ENCODE assay signal across 11 cellular contexts in the genomic region with DNA sequence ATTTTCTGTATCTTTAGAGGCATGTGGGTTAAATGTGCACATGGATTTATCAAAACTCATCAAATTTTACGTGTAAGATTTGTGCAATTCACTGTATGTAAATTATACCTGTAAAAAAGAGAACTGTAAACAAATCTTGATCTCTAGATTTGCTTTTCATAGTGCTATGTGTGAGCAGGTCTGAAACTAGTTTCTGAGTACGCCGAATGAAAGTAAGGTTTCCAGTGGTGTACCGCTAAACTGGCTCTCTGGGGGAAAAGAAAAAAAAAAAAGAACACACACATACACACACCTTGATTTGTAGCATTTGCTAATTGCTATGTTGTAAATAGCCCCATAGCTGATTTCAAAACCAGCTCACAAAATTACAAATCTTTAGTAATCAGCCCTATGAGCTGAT. TPM values are rescaled to one million over a fixed set of nuclear protein-coding genes. Genes with fewer than 3 reads are reported as not detected.
DNase-seq lines count a peak whose midpoint lies in the region; ATAC-seq lines count a peak whose summit lies in the region.
"Had no signal": no experiment of that assay in that cellular context is flagged by ENCODE, and none has a peak within 500 bp of the region (broad histone marks: within the 10 kb centered on the region; RNA-seq: fewer than 3 reads in every experiment).

No MANE protein-coding gene starts in this region.

- DNase-seq in NCI-H2171 (lab: John Stamatoyannopoulos, UW) = no peak
- no peak for DNase-seq in activated naive CD4-positive, alpha-beta T cell treated with anti-CD3 and anti-CD28 coated beads for 36 hours
- DNase-seq in stimulated activated CD4-positive, alpha-beta T cell treated with anti-CD3 and anti-CD28 coated beads, Interleukin-4, amount 100 ng/mL, for 24 hours = no peak
- DNase-seq: esophagus squamous epithelium, NCI-H69, uterus had no signal

- no peaks in the 10 kb centered on the region for H3K9me3 Mint-ChIP-seq in stimulated activated memory B cell treated with anti-CD40 and anti-IgM and Interleukin-4, amounts not matched to agents 10 μg/mL and 1 μg/mL and 100 μg/mL, for 72 hours
- no peaks in the 10 kb centered on the region for H3K9me3 Mint-ChIP-seq in activated naive CD4-positive, alpha-beta T cell treated with anti-CD3 and anti-CD28 coated beads for 36 hours
- H3K9me3 Mint-ChIP-seq: activated T-helper 2 cell treated with anti-CD3 and anti-CD28 coated beads, Interferon-gamma antibody, Interleukin-2, Interleukin-4, amounts not matched to agents 10 μg/mL and 5 μg/mL and 100 μg/mL, durations not matched to agents 14 hours and 24 hours and 36 hours had no signal

- intact Hi-C loops in activated naive CD4-positive, alpha-beta T cell treated with anti-CD3 and anti-CD28 coated beads for 36 hours (cut with micrococcal nuclease) = no loop called here

- ATAC-seq in GM19035 (IDR thresholded peaks at IDR 0.05; ENCODE audit: unreplicated experiment) (peak; percentile 86), GM21825 (IDR thresholded peaks at IDR 0.05; ENCODE audit: unreplicated experiment) (peak; percentile 74), HG03159 (IDR thresholded peaks at IDR 0.05; ENCODE audit: unreplicated experiment) (peak; percentile 92)
- ATAC-seq in stimulated activated memory B cell treated with anti-CD40 and anti-IgM and Interleukin-4, amounts not matched to agents 10 μg/mL and 1 μg/mL and 100 μg/mL, for 72 hours = peak; percentile 93

- H3K4me3 Mint-ChIP-seq in stimulated activated memory B cell treated with anti-CD40 and anti-IgM and Interleukin-4, amounts not matched to agents 10 μg/mL and 1 μg/mL and 100 μg/mL, for 72 hours = peak overlapping the region; percentile 40
- H3K4me3 Mint-ChIP-seq in activated naive CD4-positive, alpha-beta T cell treated with anti-CD3 and anti-CD28 coated beads for 36 hours = no peak overlapping the region

- CTCF ChIA-PET in activated naive CD4-positive, alpha-beta T cell treated with anti-CD3 and anti-CD28 coated beads for 36 hours (lab: Charles Lee) = interaction anchor here (1.4 kb wide), 1 partner anchor 585 kb away, joined by 3 read pairs; no protein-coding TSS in a partner anchor

- H3K4me1 Mint-ChIP-seq in stimulated activated memory B cell treated with anti-CD40 and anti-IgM and Interleukin-4, amounts not matched to agents 10 μg/mL and 1 μg/mL and 100 μg/mL, for 72 hours = peaks cover 36% of the 10 kb centered on the region
- no peaks in the 10 kb centered on the region for H3K4me1 Mint-ChIP-seq in activated naive CD4-positive, alpha-beta T cell treated with anti-CD3 and anti-CD28 coated beads for 36 hours (ENCODE audit: low read depth)

- no peaks in the 10 kb centered on the region for H3K27me3 Mint-ChIP-seq in stimulated activated memory B cell treated with anti-CD40 and anti-IgM and Interleukin-4, amounts not matched to agents 10 μg/mL and 1 μg/mL and 100 μg/mL, for 72 hours
- H3K27me3 Mint-ChIP-seq in activated naive CD4-positive, alpha-beta T cell treated with anti-CD3 and anti-CD28 coated beads for 36 hours (ENCODE audit: low read depth) = peaks cover 14% of the 10 kb centered on the region

- H3K36me3 Mint-ChIP-seq in stimulated activated memory B cell treated with anti-CD40 and anti-IgM and Interleukin-4, amounts not matched to agents 10 μg/mL and 1 μg/mL and 100 μg/mL, for 72 hours = no peaks in the 10 kb centered on the region
- no peaks in the 10 kb centered on the region for H3K36me3 Mint-ChIP-seq in activated naive CD4-positive, alpha-beta T cell treated with anti-CD3 and anti-CD28 coated beads for 36 hours (ENCODE audit: low read depth)

- H3K27ac Mint-ChIP-seq in stimulated activated memory B cell treated with anti-CD40 and anti-IgM and Interleukin-4, amounts not matched to agents 10 μg/mL and 1 μg/mL and 100 μg/mL, for 72 hours = peak overlapping the region; percentile 77
- H3K27ac Mint-ChIP-seq in activated naive CD4-positive, alpha-beta T cell treated with anti-CD3 and anti-CD28 coated beads for 36 hours = no peak overlapping the region
- H3K27ac Mint-ChIP-seq: activated T-helper 2 cell treated with anti-CD3 and anti-CD28 coated beads, Interferon-gamma antibody, Interleukin-2, Interleukin-4, amounts not matched to agents 10 μg/mL and 5 μg/mL and 100 μg/mL, durations not matched to agents 14 hours and 24 hours and 36 hours had no signal

RNA-seq across cellular contexts. Expression of gene SLC41A2, which starts 8.6 kb away (rescaled TPM):
- 1 to 10 TPM; 2.7 to 3.5 TPM for total RNA-seq in activated naive CD4-positive, alpha-beta T cell treated with anti-CD3 and anti-CD28 coated beads for 36 hours

RNA-seq across cellular contexts. Expression of gene NOPCHAP1, which starts 19.4 kb away (rescaled TPM):
- 10 to 100 TPM; 30.8 to 33.4 TPM for total RNA-seq in activated naive CD4-positive, alpha-beta T cell treated with anti-CD3 and anti-CD28 coated beads for 36 hours
